In the genomic region with DNA sequence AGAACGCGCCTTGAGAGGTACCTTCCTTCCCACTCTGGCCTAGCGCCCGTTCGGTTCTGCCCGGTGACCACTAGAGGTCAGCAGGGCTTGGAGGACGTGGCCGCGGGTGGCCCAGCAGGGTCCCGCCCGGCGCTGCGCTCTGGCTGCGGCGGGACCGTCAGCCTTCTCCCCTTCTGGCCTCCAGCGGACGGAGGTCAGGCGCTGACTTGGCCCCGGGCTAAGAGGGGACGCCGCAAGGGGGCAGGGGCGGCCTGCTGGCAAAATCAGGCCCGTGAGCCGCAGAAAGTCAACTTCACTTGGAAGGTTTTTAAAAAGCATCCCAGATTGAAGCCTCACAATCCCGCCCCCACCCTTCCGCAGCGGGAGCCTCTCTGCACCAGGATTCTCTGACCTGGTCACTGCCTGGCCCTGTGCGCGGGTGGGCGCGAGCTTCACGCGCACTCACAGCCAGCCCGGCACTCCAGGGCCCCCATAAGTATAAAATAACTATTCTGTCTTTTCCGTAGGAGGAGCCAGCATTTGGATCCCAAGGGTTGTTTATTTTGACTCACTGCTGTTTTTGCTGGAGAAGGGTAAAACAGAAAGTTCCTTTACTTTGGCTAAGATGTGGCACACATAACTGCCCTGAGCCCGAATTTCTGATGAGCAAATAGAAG, we compare ENCODE assay signal across 8 cellular contexts. TPM values are rescaled to one million over a fixed set of nuclear protein-coding genes. Genes with fewer than 3 reads are reported as not detected.
A peak's percentile ranks its signal among the peaks of the same experiment; 100 is the strongest.
DNase-seq lines count a peak whose midpoint lies in the region; TF ChIP-seq lines count a peak whose summit lies in the region.

No MANE protein-coding gene starts in this region.

- 1 to 2% methylated on average over 34 to 37 of the region's 37 CpGs for WGBS in GM23248 (ENCODE audit: low coverage in 1 of 2, low lambda C conversion rate in 2 of 2, missing lambda C conversion rate in 2 of 2), 2 experiments

- no peaks in the 10 kb centered on the region for H3K79me2 ChIP-seq in GM23248 (ENCODE audit: insufficient read depth)

- H2AFZ ChIP-seq in GM23248 = peak overlapping the region; percentile 77

- no peaks in the 10 kb centered on the region for H3K9me3 Mint-ChIP-seq in nephron progenitor cell

- H3K36me3 Mint-ChIP-seq in nephron progenitor cell (ENCODE audit: low read depth) = no peaks in the 10 kb centered on the region

- H3K27ac ChIP-seq in 22Rv1 = peak overlapping the region; percentile 78
- H3K27ac ChIP-seq in GM23248 = no peak overlapping the region
- peak overlapping the region; percentile 23 for H3K27ac ChIP-seq in subcutaneous abdominal adipose tissue (ENCODE audit: low read depth, low read length)

- H3K4me1 Mint-ChIP-seq in nephron progenitor cell = peaks cover 33% of the 10 kb centered on the region

- no peaks in the 10 kb centered on the region for H3K9me3 ChIP-seq in GM23248 (ENCODE audit: low read depth)
- no peaks in the 10 kb centered on the region for H3K9me3 ChIP-seq in subcutaneous abdominal adipose tissue (ENCODE audit: control insufficient read depth in 5 of 5, low read length in 5 of 5)

- H3K27me3 Mint-ChIP-seq in nephron progenitor cell (ENCODE audit: low read depth, poor library complexity) = peaks cover 14% of the 10 kb centered on the region

- DNase-seq in GM23248 = peak; percentile 84
- peak; percentile 41 for DNase-seq in activated effector memory CD4-positive, alpha-beta T cell treated with Interleukin-2 at 50 U/mL for 16 hours
- DNase-seq in fibroblast of villous mesenchyme (ENCODE audit: low read depth) = peak; percentile 90
- peak; percentile 89 for DNase-seq in nephron progenitor cell
- no peak for DNase-seq in NCI-H446 treated with DMSO at 0.1 percent for 48 hours (lab: John Stamatoyannopoulos, UW)

- H3K4me2 ChIP-seq in GM23248 (ENCODE audit: unreplicated experiment) = peak overlapping the region; percentile 95

- H3F3A ChIP-seq in GM23248 (ENCODE audit: insufficient read depth) = peaks cover 5% of the 10 kb centered on the region; the same call in 1 of the 2 replicates

- no peak overlapping the region for H3K27ac Mint-ChIP-seq in nephron progenitor cell

- TF ChIP-seq CTCF in 22Rv1 (IDR thresholded peaks at IDR 0.05) (peak; percentile 96), fibroblast of villous mesenchyme (IDR thresholded peaks at IDR 0.05; ENCODE audit: insufficient read depth, low read depth, low read length) (peak; percentile 89), nephron progenitor cell (IDR thresholded peaks at IDR 0.05) (peak; percentile 96)

- in situ Hi-C loops in GM23248 (cut with MboI) = no loop called here

- H3K36me3 ChIP-seq in GM23248 (ENCODE audit: low read depth) (no peaks in the 10 kb centered on the region), subcutaneous abdominal adipose tissue (ENCODE audit: control insufficient read depth in 5 of 5, insufficient read depth in 5 of 5, low read length in 5 of 5) (no peaks in the 10 kb centered on the region)

- H3K4me3 ChIP-seq in GM23248 (peak overlapping the region; percentile 73), fibroblast of villous mesenchyme (ENCODE audit: low read depth, low read length) (peak overlapping the region; percentile 46), subcutaneous abdominal adipose tissue (ENCODE audit: low read depth in 1 of 5, low read length in 5 of 5) (peak overlapping the region in 4 of 5 donors; percentile 50 to 64 (median 54))

- peak overlapping the region; percentile 28 for H3K4me3 Mint-ChIP-seq in nephron progenitor cell

- H3K4me1 ChIP-seq in GM23248 (ENCODE audit: insufficient read depth) (no peaks in the 10 kb centered on the region), subcutaneous abdominal adipose tissue (ENCODE audit: control insufficient read depth in 5 of 5, insufficient read depth in 5 of 5, low read length in 5 of 5) (peaks cover 0 to 13% (median 8%) of the 10 kb centered on the region in 5 donors)

- H3K27me3 ChIP-seq in GM23248 (replicated peaks; ENCODE audit: insufficient read depth) (peaks cover 23% of the 10 kb centered on the region), subcutaneous abdominal adipose tissue (ENCODE audit: control insufficient read depth in 5 of 5, insufficient read depth in 4 of 5, low read length in 5 of 5) (no peaks in the 10 kb centered on the region)

- H3K9ac ChIP-seq in GM23248 (peak overlapping the region; percentile 55), subcutaneous abdominal adipose tissue (ENCODE audit: low read length in 5 of 5) (peak overlapping the region in 2 of 5 donors; percentile 27 to 57)

- H4K20me1 ChIP-seq in GM23248 (ENCODE audit: insufficient read depth) = no peaks in the 10 kb centered on the region

- H3K9me2 ChIP-seq in GM23248 (ENCODE audit: insufficient read depth) = no peaks in the 10 kb centered on the region

TF ChIP-seq in PFSK-1, 5 proteins besides CTCF, POLR2A, EP300 and RAD21:
- TF ChIP-seq, protein P1, sequence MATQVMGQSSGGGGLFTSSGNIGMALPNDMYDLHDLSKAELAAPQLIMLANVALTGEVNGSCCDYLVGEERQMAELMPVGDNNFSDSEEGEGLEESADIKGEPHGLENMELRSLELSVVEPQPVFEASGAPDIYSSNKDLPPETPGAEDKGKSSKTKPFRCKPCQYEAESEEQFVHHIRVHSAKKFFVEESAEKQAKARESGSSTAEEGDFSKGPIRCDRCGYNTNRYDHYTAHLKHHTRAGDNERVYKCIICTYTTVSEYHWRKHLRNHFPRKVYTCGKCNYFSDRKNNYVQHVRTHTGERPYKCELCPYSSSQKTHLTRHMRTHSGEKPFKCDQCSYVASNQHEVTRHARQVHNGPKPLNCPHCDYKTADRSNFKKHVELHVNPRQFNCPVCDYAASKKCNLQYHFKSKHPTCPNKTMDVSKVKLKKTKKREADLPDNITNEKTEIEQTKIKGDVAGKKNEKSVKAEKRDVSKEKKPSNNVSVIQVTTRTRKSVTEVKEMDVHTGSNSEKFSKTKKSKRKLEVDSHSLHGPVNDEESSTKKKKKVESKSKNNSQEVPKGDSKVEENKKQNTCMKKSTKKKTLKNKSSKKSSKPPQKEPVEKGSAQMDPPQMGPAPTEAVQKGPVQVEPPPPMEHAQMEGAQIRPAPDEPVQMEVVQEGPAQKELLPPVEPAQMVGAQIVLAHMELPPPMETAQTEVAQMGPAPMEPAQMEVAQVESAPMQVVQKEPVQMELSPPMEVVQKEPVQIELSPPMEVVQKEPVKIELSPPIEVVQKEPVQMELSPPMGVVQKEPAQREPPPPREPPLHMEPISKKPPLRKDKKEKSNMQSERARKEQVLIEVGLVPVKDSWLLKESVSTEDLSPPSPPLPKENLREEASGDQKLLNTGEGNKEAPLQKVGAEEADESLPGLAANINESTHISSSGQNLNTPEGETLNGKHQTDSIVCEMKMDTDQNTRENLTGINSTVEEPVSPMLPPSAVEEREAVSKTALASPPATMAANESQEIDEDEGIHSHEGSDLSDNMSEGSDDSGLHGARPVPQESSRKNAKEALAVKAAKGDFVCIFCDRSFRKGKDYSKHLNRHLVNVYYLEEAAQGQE (IDR thresholded peaks at IDR 0.05; ENCODE audit: insufficient read depth in 1 of 2, low read depth in 2 of 2, low read length in 2 of 2) = peak in 1 of 2 experiments; percentile 15; a peak in 1 of 4 replicates
- TF ChIP-seq FOXP2 (optimal IDR thresholded peaks at IDR 0.05; ENCODE audit: borderline replicate concordance, extremely low read depth, extremely low read length, insufficient read depth) (peak; percentile 93), SIN3A (IDR thresholded peaks at IDR 0.05; ENCODE audit: borderline replicate concordance, insufficient read depth, low read length) (no peak)
TF ChIP-seq in PFSK-1: peak in this region for 2.

RNA-seq across cellular contexts. Expression of a gene that starts 23.2 kb away (rescaled TPM):
- total RNA-seq in GM23248 (2014; rRNA removed; shearing (Covaris generic)) = not detected in 2 replicates
- polyA plus RNA-seq in GM23248 (2016; fragmentation: Nextera tagmentation; extraction: Ambion mirVana) = not detected in 2 replicates
- polyA plus RNA-seq in PFSK-1 (2012; ENCODE audit: insufficient read length, low read depth) = 6.2 TPM
- 0.32 and 0.86 TPM in 2 replicates for total RNA-seq in fibroblast of villous mesenchyme
